ENCODE assay signal across 7 cellular contexts in genomic region chr7:20598479-20599419, GRCh38. TPM values are rescaled to one million over a fixed set of nuclear protein-coding genes. Genes with fewer than 3 reads are reported as not detected.
DNase-seq lines count a peak whose midpoint lies in the region; ATAC-seq and TF ChIP-seq lines count a peak whose summit lies in the region.

No MANE protein-coding gene starts in this region.

- H3K4me3 Mint-ChIP-seq in chondrocyte (ENCODE audit: unreplicated experiment), result no peak overlapping the region

- H3K27me3 Mint-ChIP-seq in chondrocyte (ENCODE audit: low read depth), result peaks cover 2% of the 10 kb centered on the region

- H3K9me3 ChIP-seq in NT2/D1 (ENCODE audit: insufficient read depth, low read length) (no peaks in the 10 kb centered on the region), upper lobe of right lung (no peaks in the 10 kb centered on the region)

- H3K4me1 Mint-ChIP-seq in chondrocyte (ENCODE audit: low read depth), result no peaks in the 10 kb centered on the region

- H3K36me3 Mint-ChIP-seq in chondrocyte (ENCODE audit: low read depth), result no peaks in the 10 kb centered on the region

- no peak overlapping the region for H3K9ac ChIP-seq in NT2/D1 (ENCODE audit: insufficient read length, low read depth)

- no peaks in the 10 kb centered on the region for H3K9me3 Mint-ChIP-seq in chondrocyte (ENCODE audit: low read depth)

- TF ChIP-seq CTCF in chondrocyte (IDR thresholded peaks at IDR 0.05), result peak; percentile 95
- peak; percentile 81 for TF ChIP-seq CTCF in upper lobe of right lung (IDR thresholded peaks at IDR 0.05)

- ATAC-seq in GM21515 (IDR thresholded peaks at IDR 0.05; ENCODE audit: unreplicated experiment), result peak; percentile 85
- ATAC-seq in left lobe of liver, result peak; percentile 90
- peak; percentile 90 for ATAC-seq in upper lobe of right lung

- H3K4me1 ChIP-seq in NT2/D1 (ENCODE audit: insufficient read depth, insufficient read length), result no peaks in the 10 kb centered on the region
- H3K4me1 ChIP-seq in upper lobe of right lung, result no peaks in the 10 kb centered on the region

- DNase-seq in GM04503 (ENCODE audit: low read depth), result peak; percentile 8
- DNase-seq in HT1080 (ENCODE audit: low read depth), result peak; percentile 50
- DNase-seq in NT2/D1 (ENCODE audit: low read depth, low spot score), result peak; percentile 66
- no peak for DNase-seq in chondrocyte (ENCODE audit: low spot score)
- no peak for DNase-seq in left lobe of liver (ENCODE audit: low spot score)
- no peak for DNase-seq in upper lobe of right lung

- H3K27ac ChIP-seq in upper lobe of right lung, result no peak overlapping the region

- no peak overlapping the region for H3K4me3 ChIP-seq in NT2/D1 (ENCODE audit: insufficient read length, low read depth)
- no peak overlapping the region for H3K4me3 ChIP-seq in upper lobe of right lung

- H3K36me3 ChIP-seq in NT2/D1 (ENCODE audit: insufficient read depth, insufficient read length, low read length) (no peaks in the 10 kb centered on the region), upper lobe of right lung (no peaks in the 10 kb centered on the region)

- H3K27me3 ChIP-seq in NT2/D1 (ENCODE audit: insufficient read depth, insufficient read length) (no peaks in the 10 kb centered on the region), upper lobe of right lung (no peaks in the 10 kb centered on the region)

- intact Hi-C loops in upper lobe of right lung (cut with DNase I), result no loop called here

- H3K27ac Mint-ChIP-seq in chondrocyte (ENCODE audit: unreplicated experiment), result no peak overlapping the region

RNA-seq across cellular contexts. Expression of gene ABCB5, which starts 16.7 kb away (rescaled TPM):
- not detected in 2 replicates for total RNA-seq in HT1080 (2014; rRNA removed; shearing (Covaris generic))
- not detected in 2 replicates for polyA plus RNA-seq in HT1080 (2015; cell fraction: cytosol; rRNA removed)
- polyA plus RNA-seq in HT1080 (2015; cell fraction: nucleus; rRNA removed), result not detected in 2 replicates
- not detected in 3 replicates for total RNA-seq in chondrocyte
- not detected for total RNA-seq in left lobe of liver
- not detected for total RNA-seq in upper lobe of right lung

Comparison
In these comparisons a context has a peak if more than half of its experiments do, and no peak if none do; other contexts are left out.
1. DNase-seq: peak in GM04503 (single experiment), HT1080 (single experiment) and NT2/D1 (single experiment); none in chondrocyte (single experiment), left lobe of liver (single experiment) and upper lobe of right lung (single experiment).
2. Peak in every context shown above with its lines, with median percentiles within 50 percentile points of each other: ATAC-seq.